22 cellular contexts compared by ENCODE assay signal in genomic region chr20:16007978-16008377, GRCh38.
DNase-seq lines count a peak whose midpoint lies in the region; ATAC-seq and TF ChIP-seq lines count a peak whose summit lies in the region.
"Had no signal": no experiment of that assay in that cellular context is flagged by ENCODE, and none has a peak within 500 bp of the region (broad histone marks: within the 10 kb centered on the region; RNA-seq: fewer than 3 reads in every experiment).

No MANE protein-coding gene starts in this region.

- H3F3A ChIP-seq in PC-3 (ENCODE audit: low read length, unreplicated experiment), result no peaks in the 10 kb centered on the region

- H3K9me2 ChIP-seq in PC-3 (replicated peaks; ENCODE audit: low read length), result no peaks in the 10 kb centered on the region

- H3K36me3 ChIP-seq in PC-3 (ENCODE audit: low read depth, low read length), result no peaks in the 10 kb centered on the region
- H3K36me3 ChIP-seq: ascending aorta, sigmoid colon, upper lobe of right lung had no signal

- H2AFZ ChIP-seq in PC-3 (ENCODE audit: low read length), result peak overlapping the region; percentile 25; the same call in 1 of the 2 replicates
- H2AFZ ChIP-seq: hepatocyte, parathyroid adenoma had no signal

- CTCF ChIA-PET in PC-3 (lab: Charles Lee) (no interaction called here), HEK293T (lab: Yijun Ruan, JAX) (no interaction called here)

- H3K4me2 ChIP-seq in PC-3 (ENCODE audit: low read length), result no peak overlapping the region
- H3K4me2 ChIP-seq: hepatocyte had no signal

- peak; percentile 4 for DNase-seq in CD1c-positive myeloid dendritic cell (ENCODE audit: extremely low spot score)
- DNase-seq in LHCN-M2 (ENCODE audit: low read depth), result peak; percentile 25
- peak; percentile 70 for DNase-seq in PC-3
- DNase-seq in fibroblast of mammary gland (ENCODE audit: low read depth), result peak; percentile 7
- DNase-seq in NOMO-1 (lab: John Stamatoyannopoulos, UW; ENCODE audit: unreplicated experiment in 2 of 2), result no peak
- no peak for DNase-seq in EL
- DNase-seq in HEK293T (ENCODE audit: extremely low spot score), result no peak
- DNase-seq: activated CD4-positive, alpha-beta T cell treated with anti-CD3 and anti-CD28 coated beads, Interleukin-2, amount 50 U/mL, for 48 hours; activated naive CD4-positive, alpha-beta T cell treated with anti-CD3 and anti-CD28 coated beads for 36 hours; cerebellar nuclear complex; effector memory CD8-positive, alpha-beta T cell; kidney; naive thymus-derived CD8-positive, alpha-beta T cell; NCI-H1105; NCI-H526 treated with DMSO at 0.1 percent for 48 hours; sigmoid colon; T-cell; upper lobe of right lung had no signal

- ATAC-seq in PC-3 (no peak), HG02798 (IDR thresholded peaks at IDR 0.05; ENCODE audit: poor library complexity, unreplicated experiment) (no peak)
- ATAC-seq: effector memory CD8-positive, alpha-beta T cell; naive thymus-derived CD8-positive, alpha-beta T cell; T-cell; upper lobe of right lung had no signal

- H3K4me3 ChIP-seq in PC-3 (ENCODE audit: low read length), result no peak overlapping the region
- H3K4me3 ChIP-seq in fibroblast of mammary gland (ENCODE audit: control insufficient read depth, low read depth, low read length), result no peak overlapping the region
- H3K4me3 ChIP-seq: ascending aorta, hepatocyte, sigmoid colon, upper lobe of right lung had no signal

- H3K27me3 ChIP-seq in PC-3 (ENCODE audit: low read length), result no peaks in the 10 kb centered on the region
- H3K27me3 ChIP-seq: ascending aorta, hepatocyte, sigmoid colon, upper lobe of right lung had no signal

- H4K20me1 ChIP-seq in PC-3 (ENCODE audit: low read length), result no peaks in the 10 kb centered on the region

- no peaks in the 10 kb centered on the region for H3K79me2 ChIP-seq in PC-3 (ENCODE audit: low read length)
- H3K79me2 ChIP-seq: hepatocyte, parathyroid adenoma had no signal

- no peaks in the 10 kb centered on the region for H3K9me3 ChIP-seq in PC-3 (ENCODE audit: low read length)
- H3K9me3 ChIP-seq: ascending aorta, sigmoid colon, upper lobe of right lung had no signal

- H3K9ac ChIP-seq in PC-3 (ENCODE audit: low read length), result no peak overlapping the region
- H3K9ac ChIP-seq: parathyroid adenoma had no signal

- TF ChIP-seq CTCF in PC-3 (conservative IDR thresholded peaks at IDR 0.05; ENCODE audit: low read depth, low read length) (peak; percentile 69), fibroblast of mammary gland (conservative IDR thresholded peaks at IDR 0.05; ENCODE audit: control insufficient read depth, insufficient read depth, low read depth, low read length) (peak; percentile 2)

- no TSS peak for BruUV-seq in PC-3 (replicated peaks; lab: Mats Ljungman, UMichigan)

- no peak overlapping the region for H3K27ac ChIP-seq in PC-3 (ENCODE audit: low read length)
- H3K27ac ChIP-seq: ascending aorta, hepatocyte, parathyroid adenoma, sigmoid colon, upper lobe of right lung had no signal

- intact Hi-C loops in PC-3 (cut with micrococcal nuclease), result no loop called here

- peaks cover 14% of the 10 kb centered on the region; the same call in 1 of the 2 replicates for H3K4me1 ChIP-seq in PC-3 (ENCODE audit: insufficient read depth, low read length)
- H3K4me1 ChIP-seq: ascending aorta, parathyroid adenoma, upper lobe of right lung had no signal

- POLR2A ChIA-PET in PC-3 (lab: Charles Lee; ENCODE audit: unreplicated experiment), result no interaction called here
- POLR2A ChIA-PET in HEK293T (lab: Yijun Ruan, JAX), result no interaction called here

TF ChIP-seq in HEK293T, 16 proteins besides CTCF, POLR2A, EP300 and RAD21:
- TF ChIP-seq ARNT (IDR thresholded peaks at IDR 0.05) (no peak), ZNF384 (IDR thresholded peaks at IDR 0.05) (no peak), TARDBP (IDR thresholded peaks at IDR 0.05) (no peak), LEF1 (IDR thresholded peaks at IDR 0.05; ENCODE audit: borderline replicate concordance) (no peak), SUZ12 (IDR thresholded peaks at IDR 0.05) (no peak), FOXK2 (IDR thresholded peaks at IDR 0.05) (no peak), L3MBTL2 (conservative IDR thresholded peaks at IDR 0.05) (no peak), BHLHE40 (IDR thresholded peaks at IDR 0.05; ENCODE audit: borderline replicate concordance) (no peak), FOXM1 (IDR thresholded peaks at IDR 0.05; ENCODE audit: borderline replicate concordance) (no peak), NFRKB (IDR thresholded peaks at IDR 0.05) (no peak), HDGF (IDR thresholded peaks at IDR 0.05; ENCODE audit: borderline replicate concordance) (no peak), CTBP1 (IDR thresholded peaks at IDR 0.05; ENCODE audit: borderline replicate concordance) (no peak)

Comparison
In these comparisons a context has a peak if more than half of its experiments do, and no peak if none do; other contexts are left out.
1. DNase-seq: peak in CD1c-positive myeloid dendritic cell (single experiment), LHCN-M2 (single experiment), PC-3 (single experiment) and fibroblast of mammary gland (single experiment); none in NOMO-1 (0 of 2), EL (single experiment) and HEK293T (single experiment).